Comparison of ENCODE assay signal across 30 cellular contexts in the genomic region with DNA sequence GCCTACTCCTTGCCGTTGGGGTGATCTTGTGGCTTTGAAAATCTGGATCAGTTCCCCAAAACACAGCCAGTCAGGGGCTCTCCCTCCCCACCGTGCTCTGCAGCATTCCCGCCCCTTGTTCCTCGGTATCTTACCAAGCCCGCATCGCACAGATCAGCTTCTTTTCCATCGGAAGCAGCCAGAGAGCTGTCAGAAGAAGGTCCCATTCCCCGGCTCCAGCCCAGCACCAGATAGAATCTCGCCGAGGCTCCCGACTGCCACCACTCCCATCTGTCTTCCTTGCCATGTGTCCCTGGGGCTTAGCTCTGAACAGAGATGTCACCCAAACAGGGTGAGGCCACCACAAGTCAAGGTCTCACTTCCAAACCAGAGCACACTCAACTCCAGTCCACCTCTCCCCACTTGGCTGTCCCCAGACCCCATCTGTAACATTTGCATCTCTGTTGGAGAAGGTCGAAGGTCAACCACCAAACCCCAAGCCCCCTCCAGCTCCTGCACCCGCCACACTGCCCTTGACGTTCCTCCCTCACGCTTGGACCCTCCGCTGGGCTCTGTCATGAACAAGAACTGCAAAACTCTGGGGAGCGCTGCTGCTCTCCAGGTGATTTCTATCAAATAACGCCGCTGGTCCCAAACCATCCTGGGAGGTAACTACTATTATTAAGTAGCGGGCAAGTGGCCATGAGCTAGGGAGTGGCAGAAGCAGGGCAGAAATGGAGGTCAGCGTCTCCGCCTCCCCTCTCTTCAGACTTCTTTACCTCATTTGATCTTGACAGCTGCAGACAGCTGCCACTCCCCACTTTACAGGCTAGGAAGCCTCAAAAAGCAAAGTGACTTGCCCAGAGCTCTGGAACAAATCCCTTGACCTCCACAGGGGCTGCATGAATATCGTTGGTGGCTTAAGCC.
DNase-seq lines count a peak whose midpoint lies in the region; ATAC-seq and TF ChIP-seq lines count a peak whose summit lies in the region.
"Had no signal": no experiment of that assay in that cellular context is flagged by ENCODE, and none has a peak within 500 bp of the region (broad histone marks: within the 10 kb centered on the region; RNA-seq: fewer than 3 reads in every experiment).

No MANE protein-coding gene starts in this region.

- H3K36me3 ChIP-seq in heart right ventricle (no peaks in the 10 kb centered on the region), fibroblast of lung (ENCODE audit: control insufficient read depth, insufficient read depth, low read length) (no peaks in the 10 kb centered on the region)
- H3K36me3 ChIP-seq: cardiac muscle cell, gastroesophageal sphincter, right lobe of liver, SJSA1, thoracic aorta, uterus had no signal

- 73 to 78% methylated on average over 23 of the region's 23 CpGs for WGBS in heart right ventricle, 2 donors

- H3K4me1 ChIP-seq in heart right ventricle (peaks cover 17 to 63% (median 33%) of the 10 kb centered on the region in 9 donors), fibroblast of lung (ENCODE audit: control insufficient read depth, extremely low read depth, insufficient read depth, low read length) (peaks cover 18% of the 10 kb centered on the region)

- H3K36me3 Mint-ChIP-seq in osteocyte (ENCODE audit: unreplicated experiment) = no peaks in the 10 kb centered on the region
- H3K36me3 Mint-ChIP-seq: activated naive CD4-positive, alpha-beta T cell treated with anti-CD3 and anti-CD28 coated beads, Interleukin-2, amount 50 U/mL, for 72 hours had no signal

- no peak overlapping the region for H3K4me2 ChIP-seq in fibroblast of lung (ENCODE audit: extremely low read depth, insufficient read depth, low read length)
- H3K4me2 ChIP-seq: A549 had no signal

- no peak overlapping the region for H3K9ac ChIP-seq in fibroblast of lung (ENCODE audit: insufficient read depth, low read length)

- H3K9me3 Mint-ChIP-seq in osteocyte (ENCODE audit: unreplicated experiment) = no peaks in the 10 kb centered on the region
- H3K9me3 Mint-ChIP-seq: activated CD8-positive, alpha-beta T cell treated with anti-CD3 and anti-CD28 coated beads for 36 hours; activated naive CD4-positive, alpha-beta T cell treated with anti-CD3 and anti-CD28 coated beads, Interleukin-2, amount 50 U/mL, for 72 hours had no signal

- no peaks in the 10 kb centered on the region for H3K79me2 ChIP-seq in fibroblast of lung (ENCODE audit: control insufficient read depth, insufficient read depth, low read length)

- H3K4me3 ChIP-seq in heart right ventricle (no peak overlapping the region), fibroblast of lung (replicated peaks in 1 of 4; ENCODE audit: control extremely low read depth in 1 of 4, insufficient read depth in 1 of 4, low read depth in 3 of 4, low read length in 4 of 4) (no peak overlapping the region)
- H3K4me3 ChIP-seq: A549, cardiac muscle cell, gastroesophageal sphincter, mucosa of descending colon, right lobe of liver, SJSA1, thoracic aorta, uterus had no signal

- H3K4me3 Mint-ChIP-seq in osteocyte (ENCODE audit: unreplicated experiment) = no peak overlapping the region
- H3K4me3 Mint-ChIP-seq: activated CD8-positive, alpha-beta T cell treated with anti-CD3 and anti-CD28 coated beads for 36 hours; B cell; neural crest cell had no signal

- ATAC-seq in heart right ventricle (peak in 1 of 8 donors; percentile 3), Right ventricle myocardium inferior (no peak), GM19397 (IDR thresholded peaks at IDR 0.05; ENCODE audit: unreplicated experiment) (no peak)
- ATAC-seq: A549; activated CD4-positive, CD25-positive, alpha-beta regulatory T cell treated with anti-CD3 and anti-CD28 coated beads, Interleukin-2, amount 50 U/mL, for 24 hours; activated CD8-positive, alpha-beta T cell treated with anti-CD3 and anti-CD28 coated beads for 36 hours; activated naive CD4-positive, alpha-beta T cell treated with anti-CD3 and anti-CD28 coated beads, Interleukin-2, amount 50 U/mL, for 72 hours; HCT116; mucosa of descending colon; right lobe of liver had no signal

- peaks cover 24% of the 10 kb centered on the region for H3K4me1 Mint-ChIP-seq in osteocyte (ENCODE audit: unreplicated experiment)

- H3K27me3 ChIP-seq in heart right ventricle = no peaks in the 10 kb centered on the region
- H3K27me3 ChIP-seq in fibroblast of lung (ENCODE audit: control insufficient read depth, insufficient read depth, low read length) = peaks cover 2% of the 10 kb centered on the region
- H3K27me3 ChIP-seq: cardiac muscle cell, gastroesophageal sphincter, right lobe of liver, SJSA1, uterus had no signal

- H3K27ac ChIP-seq in heart right ventricle (peak overlapping the region in 7 of 10 donors; percentile 45 to 84 (median 60)), fibroblast of lung (ENCODE audit: insufficient read depth, low read length) (no peak overlapping the region)
- H3K27ac ChIP-seq: cardiac muscle cell, right lobe of liver, SJSA1, thoracic aorta, uterus had no signal

- peak overlapping the region; percentile 47 for H3K27ac Mint-ChIP-seq in osteocyte (ENCODE audit: unreplicated experiment)
- H3K27ac Mint-ChIP-seq: activated CD8-positive, alpha-beta T cell treated with anti-CD3 and anti-CD28 coated beads for 36 hours; B cell had no signal

- H3K9me3 ChIP-seq in heart right ventricle (no peaks in the 10 kb centered on the region), fibroblast of lung (ENCODE audit: control insufficient read depth, insufficient read depth, low read depth, low read length) (no peaks in the 10 kb centered on the region)
- H3K9me3 ChIP-seq: A549, gastroesophageal sphincter, mucosa of descending colon, right lobe of liver, SJSA1, thoracic aorta, uterus had no signal

- H4K20me1 ChIP-seq in fibroblast of lung (ENCODE audit: control insufficient read depth, extremely low read depth, insufficient read depth, low read length) = no peaks in the 10 kb centered on the region

- no peaks in the 10 kb centered on the region for H3K27me3 Mint-ChIP-seq in osteocyte (ENCODE audit: unreplicated experiment)

- intact Hi-C loops in heart right ventricle (cut with DNase I) (loop anchor here in 1 of 10 donors (5.0 to 10.0 kb wide), 2 partner anchors 136 to 218 kb away; a partner anchor contains a TSS), Right ventricle myocardium inferior (cut with DNase I) (loop anchor here (10.0 kb wide), 1 partner anchor 218 kb away; a partner anchor contains a TSS)

- peak overlapping the region; percentile 9 for H2AFZ ChIP-seq in fibroblast of lung (ENCODE audit: low read length)

- DNase-seq in heart right ventricle (no peak), Right ventricle myocardium inferior (ENCODE audit: missing footprints) (no peak), fibroblast of lung (ENCODE audit: low read depth in 2 of 2) (no peak), osteocyte (ENCODE audit: extremely low spot score, unreplicated experiment) (no peak), mesenteric fat pad (ENCODE audit: low spot score) (no peak), NCI-H526 treated with DMSO at 0.1 percent for 48 hours (lab: John Stamatoyannopoulos, UW) (no peak)
- no peak for DNase-seq in stimulated activated CD4-positive, alpha-beta T cell treated with anti-CD3 and anti-CD28 coated beads, Interleukin-4, amount 100 ng/mL, for 4 hours
- DNase-seq: activated CD8-positive, alpha-beta T cell treated with anti-CD3 and anti-CD28 coated beads for 36 hours; anterior cingulate cortex; dermis blood vessel endothelial cell; DMS79 treated with DMSO at 0.1 percent for 48 hours; GF-D8; NCI-H1105 treated with DMSO at 0.1 percent for 48 hours; NCI-H2029; NCI-H69; stimulated activated naive CD4-positive, alpha-beta T cell treated with Interleukin-2 at 50 U/mL for 16 hours had no signal

- TF ChIP-seq CTCF in heart right ventricle (IDR thresholded peaks at IDR 0.05) = no peak
- TF ChIP-seq CTCF in fibroblast of lung (conservative IDR thresholded peaks at IDR 0.05 in 1 of 2, IDR thresholded peaks at IDR 0.05 in 1 of 2; ENCODE audit: low read depth in 1 of 2, low read length in 2 of 2) = no peak
- no peak for TF ChIP-seq CTCF in osteocyte (IDR thresholded peaks at IDR 0.05)
